Comparison of ENCODE assay signal across 8 cellular contexts in genomic region chr3:48504051-48504946, GRCh38. TPM values are rescaled to one million over a fixed set of nuclear protein-coding genes. Genes with fewer than 3 reads are reported as not detected.
A peak's percentile ranks its signal among the peaks of the same experiment; 100 is the strongest.
DNase-seq lines count a peak whose midpoint lies in the region; ATAC-seq, FAIRE-seq and TF ChIP-seq lines count a peak whose summit lies in the region.

TSS of gene SHISA5 (minus strand) at chr3:48504174. CDS start at chr3:48504094, 80 bp downstream.

- H3K4me2 ChIP-seq in A549 (peak within 1 kb of the TSS; percentile 88), neural cell (ENCODE audit: low read length) (no peak within 1 kb of the TSS)

- H3K9me2 ChIP-seq in neural cell (ENCODE audit: insufficient read depth, low read length) = no peaks in the 10 kb centered on the region

- H3K27ac ChIP-seq in A549 (peak within 1 kb of the TSS; percentile 92 to 96), neural cell (ENCODE audit: low read length) (no peak within 1 kb of the TSS), suprapubic skin (peak within 1 kb of the TSS; percentile 90)

- H3K36me3 ChIP-seq in neural cell (ENCODE audit: insufficient read depth, low read length) (no peaks in the 10 kb centered on the region), suprapubic skin (peaks cover 4% of the 10 kb centered on the region)

- no peak for TF ChIP-seq RAD21 in A549 (conservative IDR thresholded peaks at IDR 0.05 in 1 of 2, IDR thresholded peaks at IDR 0.05 in 1 of 2)
- no peak for TF ChIP-seq RAD21 in neural cell (conservative IDR thresholded peaks at IDR 0.05)

- CTCF ChIA-PET in A549 (lab: Yijun Ruan, JAX) = interaction anchor here (1.2 to 1.8 kb wide), 2 partner anchors 31 to 103 kb away, joined by 4 to 6 read pairs; no protein-coding TSS in a partner anchor

- 5% methylated on average over 30 of the region's 66 CpGs for WGBS in A549 (ENCODE audit: missing lambda C conversion rate)
- WGBS in suprapubic skin = 0% methylated on average over 23 of the region's 66 CpGs

- H3K4me1 ChIP-seq in A549 = peaks cover 32% of the 10 kb centered on the region
- H3K4me1 ChIP-seq in suprapubic skin = peaks cover 54% of the 10 kb centered on the region

- FAIRE-seq in A549 (lab: Jason Lieb, UNC) (no peak), GM19239 (lab: Jason Lieb, UNC) (peak; percentile 4), RCC 7860 (lab: Jason Lieb, UNC) (no peak)

- TF ChIP-seq EP300 in A549 (IDR thresholded peaks at IDR 0.05) (no peak), neural cell (conservative IDR thresholded peaks at IDR 0.05; ENCODE audit: poor library complexity, severe bottlenecking) (no peak), suprapubic skin (IDR thresholded peaks at IDR 0.05) (no peak)

- TF ChIP-seq CTCF in A549 (IDR thresholded peaks at IDR 0.05) (no peak), foreskin fibroblast (IDR thresholded peaks at IDR 0.05; ENCODE audit: low read depth, low read length) (no peak), neural cell (IDR thresholded peaks at IDR 0.05; ENCODE audit: poor library complexity, severe bottlenecking) (no peak), suprapubic skin (IDR thresholded peaks at IDR 0.05) (no peak)

- H3K4me3 ChIP-seq in A549 (peak within 1 kb of the TSS; percentile 81), foreskin fibroblast (ENCODE audit: low read depth in 1 of 2, low read length in 2 of 2) (peak within 1 kb of the TSS; percentile 78 to 85), neural cell (ENCODE audit: low read length) (peak within 1 kb of the TSS; percentile 68), suprapubic skin (peak within 1 kb of the TSS; percentile 82)

- DNase-seq in A549 (ENCODE audit: low read depth in 1 of 2, low spot score in 1 of 2) (peak in 1 of 2 experiments; percentile 24), GM19239 (ENCODE audit: insufficient read length, low spot score) (peak; percentile 65), RCC 7860 (ENCODE audit: low spot score) (peak; percentile 18), activated gamma-delta T cell treated with Interleukin-2 at 50 U/mL for 16 hours (peak; percentile 50), foreskin fibroblast (peak; percentile 62 to 86), suprapubic skin (ENCODE audit: low spot score in 2 of 2) (peak; percentile 83 to 92)

- peaks cover 5% of the 10 kb centered on the region for H3K27me3 ChIP-seq in neural cell (ENCODE audit: insufficient read depth, low read depth, low read length)
- no peaks in the 10 kb centered on the region for H3K27me3 ChIP-seq in suprapubic skin

- peak within 1 kb of the TSS; percentile 62 for H3K9ac ChIP-seq in neural cell (ENCODE audit: low read length)

- H2AFZ ChIP-seq in neural cell (ENCODE audit: low read depth, low read length) = peak within 1 kb of the TSS; percentile 21

- H3K9me3 ChIP-seq in A549 = no peaks in the 10 kb centered on the region
- H3K9me3 ChIP-seq in neural cell (ENCODE audit: low read length) = no peaks in the 10 kb centered on the region
- no peaks in the 10 kb centered on the region for H3K9me3 ChIP-seq in suprapubic skin

- no peaks in the 10 kb centered on the region for H4K20me1 ChIP-seq in neural cell (ENCODE audit: insufficient read depth)

- ATAC-seq in A549 (peak; percentile 51 to 75), GM21576 (IDR thresholded peaks at IDR 0.05; ENCODE audit: unreplicated experiment) (no peak)

- H3K79me2 ChIP-seq in neural cell (replicated peaks; ENCODE audit: insufficient read depth, low read length) = no peaks in the 10 kb centered on the region

- H3F3A ChIP-seq in neural cell (ENCODE audit: insufficient read depth, low read length, poor library complexity, severe bottlenecking) = no peaks in the 10 kb centered on the region

- peak; percentile 56 for TF ChIP-seq POLR2A in A549 (IDR thresholded peaks at IDR 0.05; ENCODE audit: low read length)
- no peak for TF ChIP-seq POLR2A in suprapubic skin (IDR thresholded peaks at IDR 0.05)

- POLR2A ChIA-PET in A549 (lab: Yijun Ruan, JAX) = interaction anchor here (1.0 kb wide), 1 partner anchor 64 kb away, joined by 5 read pairs; the partner anchor contains the start of genes CCDC51 and TMA7

TF ChIP-seq in A549, 52 proteins besides CTCF, POLR2A, EP300 and RAD21:
- no peak for TF ChIP-seq HDAC2 (IDR thresholded peaks at IDR 0.05)
- TF ChIP-seq MAX (IDR thresholded peaks at IDR 0.05) = peak; percentile 43; the same call in 1 of the 2 replicates
- no peak for TF ChIP-seq EHMT2 (IDR thresholded peaks at IDR 0.05; ENCODE audit: low read depth)
- TF ChIP-seq JUN (IDR thresholded peaks at IDR 0.05) = peak in 1 of 2 experiments; percentile 28; a peak in 2 of 5 replicates
- no peak for TF ChIP-seq USF2 (IDR thresholded peaks at IDR 0.05)
- no peak for TF ChIP-seq KDM1A (IDR thresholded peaks at IDR 0.05; ENCODE audit: low read depth)
- TF ChIP-seq E2F6 (IDR thresholded peaks at IDR 0.05; ENCODE audit: borderline replicate concordance, low read depth) = no peak
- TF ChIP-seq CEBPB (IDR thresholded peaks at IDR 0.05) = no peak

TF ChIP-seq in neural cell, 6 proteins besides CTCF, POLR2A, EP300 and RAD21:
- TF ChIP-seq TAF1 (IDR thresholded peaks at IDR 0.05; ENCODE audit: low read depth) (no peak), REST (IDR thresholded peaks at IDR 0.05; ENCODE audit: borderline replicate concordance) (no peak), SMC3 (conservative IDR thresholded peaks at IDR 0.05; ENCODE audit: poor library complexity) (no peak), MXI1 (conservative IDR thresholded peaks at IDR 0.05; ENCODE audit: poor library complexity, severe bottlenecking) (no peak), EZH2 (IDR thresholded peaks at IDR 0.05; ENCODE audit: borderline replicate concordance, insufficient read depth, low read length, poor library complexity, severe bottlenecking) (no peak), POLR2AphosphoS5 (IDR thresholded peaks at IDR 0.05) (no peak)

RNA-seq across cellular contexts. Expression of gene SHISA5, which starts in this region (rescaled TPM):
- polyA plus RNA-seq in A549 (2011; rRNA removed) (94.3 and 104 TPM in 2 replicates), A549 (2017; fragmentation: RNase III; extraction: RNeasy Plus Mini Kit Qiagen cat#74134 plus additional on column Dnase treatment) (86.8 to 90.1 TPM (median 87.5 TPM) in 3 replicates), neural cell (121 and 142 TPM in 2 replicates)
- 150 and 186 TPM in 2 replicates for polyA plus RNA-seq in A549 (2012; cell fraction: cytosol; rRNA removed)
- 107 and 157 TPM in 2 replicates for polyA plus RNA-seq in A549 (2012; cell fraction: nucleus; rRNA removed)
- 97.4 and 118 TPM in 2 replicates for polyA minus RNA-seq in A549 (2011; rRNA and poly(A)+ RNA removed)
- 83.9 and 85.0 TPM in 2 replicates for polyA minus RNA-seq in neural cell
- 10 to 100 TPM; 60.1 to 98.0 (median 87.3) TPM for total RNA-seq in suprapubic skin
